In genomic region chr12:46908236-46908935, GRCh38 we compare ENCODE assay signal across 10 cellular contexts.
A peak's percentile ranks its signal among the peaks of the same experiment; 100 is the strongest.
DNase-seq lines count a peak whose midpoint lies in the region; ATAC-seq and TF ChIP-seq lines count a peak whose summit lies in the region.
"Had no signal": no experiment of that assay in that cellular context is flagged by ENCODE, and none has a peak within 500 bp of the region (broad histone marks: within the 10 kb centered on the region; RNA-seq: fewer than 3 reads in every experiment).

No MANE protein-coding gene starts in this region.

- H2AFZ ChIP-seq in HCT116 (ENCODE audit: low read depth, low read length, poor library complexity, severe bottlenecking), result no peak overlapping the region

- POLR2A ChIA-PET in HCT116 (lab: Charles Lee), result no interaction called here

- TF ChIP-seq CTCF in HCT116 (IDR thresholded peaks at IDR 0.05 in 2 of 3, conservative IDR thresholded peaks at IDR 0.05 in 1 of 3; ENCODE audit: borderline replicate concordance in 1 of 3, insufficient read depth in 1 of 3, low read depth in 2 of 3, low read length in 2 of 3) (no peak), RWPE2 (IDR thresholded peaks at IDR 0.05; ENCODE audit: poor library complexity, severe bottlenecking) (no peak), esophagus squamous epithelium (IDR thresholded peaks at IDR 0.05) (peak in 1 of 6 experiments; percentile 46), GM13977 (IDR thresholded peaks at IDR 0.05; ENCODE audit: extremely low read depth, insufficient read depth, missing control alignments) (no peak)

- no peak overlapping the region for H3K27ac ChIP-seq in HCT116 (ENCODE audit: low read depth, low read length)
- H3K27ac ChIP-seq in RWPE2 (ENCODE audit: poor library complexity, severe bottlenecking), result peak overlapping the region; percentile 74
- peak overlapping the region; percentile 61 to 78 (median 70) for H3K27ac ChIP-seq in esophagus squamous epithelium
- H3K27ac ChIP-seq: neutrophil had no signal

- H3K36me3 ChIP-seq in HCT116 (ENCODE audit: control insufficient read depth in 1 of 2, insufficient read depth in 2 of 2, low read length in 2 of 2), result no peaks in the 10 kb centered on the region
- no peaks in the 10 kb centered on the region for H3K36me3 ChIP-seq in RWPE2 (ENCODE audit: low read depth)
- no peaks in the 10 kb centered on the region for H3K36me3 ChIP-seq in esophagus squamous epithelium
- H3K36me3 ChIP-seq: neutrophil had no signal

- intact Hi-C loops in HCT116 (cut with micrococcal nuclease) (no loop called here), esophagus squamous epithelium (cut with DNase I) (no loop called here)

- in situ Hi-C loops in GM13977 (cut with MboI; ENCODE audit: low pct_unique_long_range_greater_than_20kb, low sequenced_read_pairs, unreplicated experiment), result no loop called here

- CTCF ChIA-PET in HCT116 (lab: Charles Lee), result no interaction called here

- no peaks in the 10 kb centered on the region for H3K79me2 ChIP-seq in HCT116 (ENCODE audit: insufficient read depth, low read length)

- H3K9ac ChIP-seq in HCT116 (ENCODE audit: low read length), result no peak overlapping the region

- H3K9me2 ChIP-seq in HCT116 (ENCODE audit: insufficient read depth), result no peaks in the 10 kb centered on the region; the same call in 1 of the 2 replicates

- H3K27me3 ChIP-seq in HCT116 (ENCODE audit: insufficient read depth, low read length) (no peaks in the 10 kb centered on the region), RWPE2 (ENCODE audit: insufficient read depth, poor library complexity, severe bottlenecking) (no peaks in the 10 kb centered on the region), esophagus squamous epithelium (no peaks in the 10 kb centered on the region)
- H3K27me3 ChIP-seq: neutrophil had no signal

- TF ChIP-seq POLR2A in HCT116 (IDR thresholded peaks at IDR 0.05; ENCODE audit: borderline replicate concordance, extremely low read depth, insufficient read depth, insufficient read length) (no peak), esophagus squamous epithelium (IDR thresholded peaks at IDR 0.05) (no peak)

- no peak for DNase-seq in HCT116 (ENCODE audit: low read depth, low spot score)
- no peak for DNase-seq in RWPE2 (ENCODE audit: low spot score)
- no peak for DNase-seq in esophagus squamous epithelium (lab: John Stamatoyannopoulos, UW)
- DNase-seq in smooth muscle cell of the brain vasculature (ENCODE audit: low read depth, low spot score), result peak; percentile 18
- no peak for DNase-seq in GM13977 (ENCODE audit: low spot score)
- no peak for DNase-seq in inferior parietal cortex (ENCODE audit: extremely low spot score)
- DNase-seq: activated CD4-positive, alpha-beta T cell treated with anti-CD3 and anti-CD28 coated beads, Interleukin-2, amount 50 U/mL, for 48 hours; hypothalamus had no signal

- RAD21 ChIA-PET in HCT116 (lab: Charles Lee; ENCODE audit: low non-redundant PET in 1 of 2, low total read pairs in 2 of 2, uncharacterized antibody in 2 of 2, unreplicated experiment in 2 of 2), result no interaction called here

- no peaks in the 10 kb centered on the region for H4K20me1 ChIP-seq in HCT116 (ENCODE audit: insufficient read depth)

- H3K4me1 ChIP-seq in HCT116 (ENCODE audit: control insufficient read depth in 1 of 2, insufficient read depth in 2 of 2, low read length in 2 of 2) (peaks cover 0 to 11% of the 10 kb centered on the region in 2 experiments; a peak in 1 of 4 replicates), RWPE2 (ENCODE audit: insufficient read depth, poor library complexity, severe bottlenecking) (peaks cover 17% of the 10 kb centered on the region), esophagus squamous epithelium (peaks cover 0 to 40% (median 9%) of the 10 kb centered on the region in 3 donors)

- ATAC-seq in HCT116 (peak; percentile 75), RWPE2 (ENCODE audit: low read depth) (peak; percentile 82), HG03175 (IDR thresholded peaks at IDR 0.05; ENCODE audit: unreplicated experiment) (no peak)

- 68 to 81% methylated on average over 2 of the region's 2 CpGs for WGBS in esophagus squamous epithelium, 2 donors

- no peak for TF ChIP-seq RAD21 in HCT116 (IDR thresholded peaks at IDR 0.05; ENCODE audit: low read depth)

- no TSS peak for BruUV-seq in HCT116 (replicated peaks; lab: Mats Ljungman, UMichigan)

- H3K4me2 ChIP-seq in HCT116 (ENCODE audit: low read length), result no peak overlapping the region

- no peak overlapping the region for H3K4me3 ChIP-seq in HCT116 (replicated peaks in 1 of 2; ENCODE audit: low read depth in 1 of 2, low read length in 2 of 2)
- no peak overlapping the region for H3K4me3 ChIP-seq in RWPE2 (ENCODE audit: severe bottlenecking)
- H3K4me3 ChIP-seq in esophagus squamous epithelium, result no peak overlapping the region

- H3K9me3 ChIP-seq in HCT116 (ENCODE audit: control insufficient read depth in 1 of 2, insufficient read depth in 1 of 2, low read depth in 1 of 2, low read length in 2 of 2), result no peaks in the 10 kb centered on the region; a peak in 1 of 4 replicates
- peaks cover 13% of the 10 kb centered on the region for H3K9me3 ChIP-seq in RWPE2 (ENCODE audit: severe bottlenecking)
- no peaks in the 10 kb centered on the region for H3K9me3 ChIP-seq in esophagus squamous epithelium
- H3K9me3 ChIP-seq: neutrophil had no signal

TF ChIP-seq in HCT116, 20 proteins besides CTCF, POLR2A, EP300 and RAD21:
- TF ChIP-seq SP1 (IDR thresholded peaks at IDR 0.05; ENCODE audit: low read depth), result no peak
- no peak for TF ChIP-seq ZFX (IDR thresholded peaks at IDR 0.05)
- TF ChIP-seq FOSL1 (IDR thresholded peaks at IDR 0.05; ENCODE audit: low read depth), result peak; percentile 30; the same call in 1 of the 2 replicates
TF ChIP-seq in HCT116: peak in this region for 1.
